1 cellular context compared by ENCODE assay signal in the genomic region with DNA sequence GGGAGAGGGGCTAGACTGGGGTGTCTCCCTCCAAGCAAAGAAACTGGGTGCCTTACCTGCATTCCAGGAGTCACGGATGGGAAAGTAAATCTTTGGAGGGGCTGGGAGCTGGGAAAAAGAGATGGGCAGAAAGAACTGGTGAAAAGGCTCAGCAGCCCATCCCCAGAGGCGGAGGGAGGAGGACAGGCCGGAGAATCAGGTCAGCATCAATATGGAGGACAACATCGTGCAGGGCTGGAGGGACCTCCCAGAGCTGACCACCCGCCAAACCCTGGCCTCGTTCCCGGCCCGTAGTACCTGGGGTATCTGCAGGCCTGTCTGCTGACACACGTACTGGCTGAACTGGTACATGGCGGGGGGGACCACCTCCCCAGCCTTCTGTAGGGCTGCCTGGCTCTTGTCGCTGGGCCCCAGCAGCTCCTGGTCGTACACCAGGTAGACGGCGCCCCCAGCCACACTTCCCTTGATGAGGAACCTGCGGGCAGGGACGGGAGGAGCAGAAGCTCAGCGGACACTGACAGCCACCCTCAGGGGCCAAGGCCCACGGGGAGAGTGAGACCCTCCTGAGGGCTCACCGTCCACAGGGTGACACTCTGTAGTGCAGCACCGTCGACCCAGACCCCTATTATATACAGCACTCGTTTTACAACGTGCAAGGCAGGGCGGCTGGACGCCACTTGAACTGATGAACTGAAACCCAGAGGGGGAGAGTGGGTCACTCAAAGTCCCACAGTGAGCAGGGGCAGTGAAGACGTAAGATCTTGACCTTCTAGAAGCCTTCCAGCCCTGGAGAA.
TF ChIP-seq lines count a peak whose summit lies in the region.

No MANE protein-coding gene starts in this region.

TF ChIP-seq in HEK293, 187 proteins besides CTCF, POLR2A, EP300 and RAD21 (continued from another document):
- TF ChIP-seq, protein P1, sequence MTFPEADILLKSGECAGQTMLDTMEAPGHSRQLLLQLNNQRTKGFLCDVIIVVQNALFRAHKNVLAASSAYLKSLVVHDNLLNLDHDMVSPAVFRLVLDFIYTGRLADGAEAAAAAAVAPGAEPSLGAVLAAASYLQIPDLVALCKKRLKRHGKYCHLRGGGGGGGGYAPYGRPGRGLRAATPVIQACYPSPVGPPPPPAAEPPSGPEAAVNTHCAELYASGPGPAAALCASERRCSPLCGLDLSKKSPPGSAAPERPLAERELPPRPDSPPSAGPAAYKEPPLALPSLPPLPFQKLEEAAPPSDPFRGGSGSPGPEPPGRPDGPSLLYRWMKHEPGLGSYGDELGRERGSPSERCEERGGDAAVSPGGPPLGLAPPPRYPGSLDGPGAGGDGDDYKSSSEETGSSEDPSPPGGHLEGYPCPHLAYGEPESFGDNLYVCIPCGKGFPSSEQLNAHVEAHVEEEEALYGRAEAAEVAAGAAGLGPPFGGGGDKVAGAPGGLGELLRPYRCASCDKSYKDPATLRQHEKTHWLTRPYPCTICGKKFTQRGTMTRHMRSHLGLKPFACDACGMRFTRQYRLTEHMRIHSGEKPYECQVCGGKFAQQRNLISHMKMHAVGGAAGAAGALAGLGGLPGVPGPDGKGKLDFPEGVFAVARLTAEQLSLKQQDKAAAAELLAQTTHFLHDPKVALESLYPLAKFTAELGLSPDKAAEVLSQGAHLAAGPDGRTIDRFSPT (tag by site-specific recombination; IDR thresholded peaks at IDR 0.05): no peak
